In genomic region chr1:243312962-243313634, GRCh38 we compare ENCODE assay signal across 9 cellular contexts. TPM values are rescaled to one million over a fixed set of nuclear protein-coding genes. Genes with fewer than 3 reads are reported as not detected.
DNase-seq lines count a peak whose midpoint lies in the region; ATAC-seq and TF ChIP-seq lines count a peak whose summit lies in the region.
"Had no signal": no experiment of that assay in that cellular context is flagged by ENCODE, and none has a peak within 500 bp of the region (broad histone marks: within the 10 kb centered on the region; RNA-seq: fewer than 3 reads in every experiment).

No MANE protein-coding gene starts in this region.

- H3K4me3 Mint-ChIP-seq in activated CD8-positive, alpha-beta T cell treated with anti-CD3 and anti-CD28 coated beads for 36 hours, result no peak overlapping the region

- peak; percentile 34 for ATAC-seq in GM21367 (IDR thresholded peaks at IDR 0.05; ENCODE audit: unreplicated experiment)
- ATAC-seq in HG03342 (IDR thresholded peaks at IDR 0.05; ENCODE audit: unreplicated experiment), result peak; percentile 31
- ATAC-seq in activated CD8-positive, alpha-beta T cell treated with anti-CD3 and anti-CD28 coated beads for 36 hours, result no peak

- BruUV-seq in A673 (replicated peaks; lab: Mats Ljungman, UMichigan), result no TSS peak

- peaks cover 20% of the 10 kb centered on the region for H3K36me3 Mint-ChIP-seq in activated CD8-positive, alpha-beta T cell treated with anti-CD3 and anti-CD28 coated beads for 36 hours (ENCODE audit: low read depth)

- H3K36me3 ChIP-seq in left ventricle myocardium inferior, result peaks cover 42% of the 10 kb centered on the region
- H3K36me3 ChIP-seq in A673 (ENCODE audit: insufficient read depth, low read length, poor library complexity, severe bottlenecking), result no peaks in the 10 kb centered on the region

- no peaks in the 10 kb centered on the region for H3K27me3 Mint-ChIP-seq in activated CD8-positive, alpha-beta T cell treated with anti-CD3 and anti-CD28 coated beads for 36 hours

- CTCF ChIA-PET in activated CD8-positive, alpha-beta T cell treated with anti-CD3 and anti-CD28 coated beads for 36 hours (lab: Charles Lee), result interaction anchor here (1.1 kb wide), 1 partner anchor 19 kb away, joined by 3 read pairs; no protein-coding TSS in a partner anchor
- CTCF ChIA-PET in A673 (lab: Charles Lee), result no interaction called here

- no peak for DNase-seq in left ventricle myocardium inferior
- DNase-seq in activated CD8-positive, alpha-beta T cell treated with anti-CD3 and anti-CD28 coated beads for 36 hours, result no peak
- no peak for DNase-seq in amniotic stem cell (lab: John Stamatoyannopoulos, UW)
- DNase-seq in A673 (ENCODE audit: low spot score), result no peak
- no peak for DNase-seq in NCI-H1417 treated with DMSO at 0.1 percent for 48 hours (lab: John Stamatoyannopoulos, UW)

- no peaks in the 10 kb centered on the region for H3K9me3 Mint-ChIP-seq in activated CD8-positive, alpha-beta T cell treated with anti-CD3 and anti-CD28 coated beads for 36 hours
- H3K9me3 Mint-ChIP-seq: activated naive CD4-positive, alpha-beta T cell treated with anti-CD3 and anti-CD28 coated beads, Interleukin-2, amount 50 U/mL, for 72 hours had no signal

- TF ChIP-seq CTCF in left ventricle myocardium inferior (IDR thresholded peaks at IDR 0.05; ENCODE audit: borderline replicate concordance), result no peak
- no peak for TF ChIP-seq CTCF in activated CD8-positive, alpha-beta T cell treated with anti-CD3 and anti-CD28 coated beads for 36 hours (IDR thresholded peaks at IDR 0.05)
- TF ChIP-seq CTCF in A673 (conservative IDR thresholded peaks at IDR 0.05; ENCODE audit: low read depth, low read length), result no peak

- H3K4me1 Mint-ChIP-seq in activated CD8-positive, alpha-beta T cell treated with anti-CD3 and anti-CD28 coated beads for 36 hours (ENCODE audit: low read depth), result peaks cover 2% of the 10 kb centered on the region

- H3K27ac Mint-ChIP-seq in activated CD8-positive, alpha-beta T cell treated with anti-CD3 and anti-CD28 coated beads for 36 hours, result no peak overlapping the region

- H3K9me3 ChIP-seq in left ventricle myocardium inferior (replicated peaks), result no peaks in the 10 kb centered on the region
- no peaks in the 10 kb centered on the region for H3K9me3 ChIP-seq in A673 (ENCODE audit: low read depth, low read length, poor library complexity, severe bottlenecking)

- POLR2A ChIA-PET in activated CD8-positive, alpha-beta T cell treated with anti-CD3 and anti-CD28 coated beads for 36 hours (lab: Charles Lee), result interaction anchor here (0.8 to 1.1 kb wide), 2 partner anchors 55 to 58 kb away, joined by 3 read pairs; partner anchors contain the start of genes CEP170 and SDCCAG8
- POLR2A ChIA-PET in A673 (lab: Charles Lee; ENCODE audit: low non-redundant PET), result no interaction called here

- H3K27me3 ChIP-seq in left ventricle myocardium inferior (ENCODE audit: low read depth) (no peaks in the 10 kb centered on the region), A673 (replicated peaks; ENCODE audit: insufficient read depth, low read depth, low read length, poor library complexity) (no peaks in the 10 kb centered on the region)

- H3K27ac ChIP-seq in left ventricle myocardium inferior (replicated peaks), result peak overlapping the region; percentile 18
- H3K27ac ChIP-seq in A673 (ENCODE audit: low read depth, low read length, poor library complexity, severe bottlenecking), result no peak overlapping the region

- H3K4me3 ChIP-seq in GM08714 (ENCODE audit: low read length), result peak overlapping the region; percentile 67; the same call in 1 of the 2 replicates
- no peak overlapping the region for H3K4me3 ChIP-seq in left ventricle myocardium inferior
- no peak overlapping the region for H3K4me3 ChIP-seq in A673 (ENCODE audit: low read depth, low read length, poor library complexity, severe bottlenecking)

- intact Hi-C loops in left ventricle myocardium inferior (cut with micrococcal nuclease) (no loop called here), A673 (cut with micrococcal nuclease; ENCODE audit: unreplicated experiment) (no loop called here)
- intact Hi-C loops in activated CD8-positive, alpha-beta T cell treated with anti-CD3 and anti-CD28 coated beads for 36 hours (cut with micrococcal nuclease), result no loop called here

- H3K4me1 ChIP-seq in left ventricle myocardium inferior, result peaks cover 9% of the 10 kb centered on the region
- no peaks in the 10 kb centered on the region for H3K4me1 ChIP-seq in A673 (ENCODE audit: insufficient read depth, low read length, poor library complexity, severe bottlenecking)

RNA-seq across cellular contexts. Expression of gene SDCCAG8, which starts 57.3 kb away (rescaled TPM):
- 21.4 TPM for total RNA-seq in left ventricle myocardium inferior
- 10 to 100 TPM; 22.4 to 22.6 TPM for total RNA-seq in activated CD8-positive, alpha-beta T cell treated with anti-CD3 and anti-CD28 coated beads for 36 hours
- 9.1 and 9.7 TPM in 2 replicates for total RNA-seq in A673 (2021)

RNA-seq across cellular contexts. Expression of gene CEP170, which starts 58.0 kb away (rescaled TPM):
- 51.3 TPM for total RNA-seq in left ventricle myocardium inferior
- 10 to 100 TPM; 37.5 to 45.7 TPM for total RNA-seq in activated CD8-positive, alpha-beta T cell treated with anti-CD3 and anti-CD28 coated beads for 36 hours
- 62.4 and 67.8 TPM in 2 replicates for total RNA-seq in A673 (2021)
